In the genomic region with DNA sequence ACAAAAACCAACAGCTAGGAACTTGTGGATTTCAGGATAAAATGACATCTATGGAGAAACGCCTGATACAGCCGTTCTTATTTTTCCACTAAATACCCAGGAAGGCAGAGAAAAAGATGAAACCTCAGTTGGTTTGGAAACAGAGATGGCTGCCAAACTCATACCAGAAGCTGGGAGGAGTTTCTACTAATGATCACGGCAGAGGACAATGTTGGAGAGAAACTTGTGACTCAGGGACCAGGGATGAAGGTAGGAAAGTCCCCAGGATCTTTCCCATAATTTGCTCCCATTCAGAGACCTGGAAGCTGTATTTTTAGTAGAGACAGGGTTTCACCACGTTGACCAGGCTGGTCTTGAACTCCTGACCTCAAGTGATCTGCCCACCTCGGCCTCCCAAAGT, we compare ENCODE assay signal across 19 cellular contexts.
A peak's percentile ranks its signal among the peaks of the same experiment; 100 is the strongest.
DNase-seq lines count a peak whose midpoint lies in the region; ATAC-seq, FAIRE-seq and TF ChIP-seq lines count a peak whose summit lies in the region.
"Had no signal": no experiment of that assay in that cellular context is flagged by ENCODE, and none has a peak within 500 bp of the region (broad histone marks: within the 10 kb centered on the region; RNA-seq: fewer than 3 reads in every experiment).

No MANE protein-coding gene starts in this region.

- intact Hi-C loops in K562 (cut with micrococcal nuclease): no loop called here

- H3K9me3 Mint-ChIP-seq in nephron: peaks cover 4% of the 10 kb centered on the region
- H3K9me3 Mint-ChIP-seq in endothelial cell (ENCODE audit: unreplicated experiment): no peaks in the 10 kb centered on the region

- no peaks in the 10 kb centered on the region for H3K36me3 ChIP-seq in K562 (ENCODE audit: control insufficient read depth, insufficient read depth, low read length)
- no peaks in the 10 kb centered on the region for H3K36me3 ChIP-seq in effector memory CD4-positive, alpha-beta T cell (ENCODE audit: control insufficient read depth, insufficient read depth, low read length)

- H3K79me2 ChIP-seq in K562 (ENCODE audit: control insufficient read depth, insufficient read depth, low read length): no peaks in the 10 kb centered on the region

- no peaks in the 10 kb centered on the region for H3K9me3 ChIP-seq in K562 (replicated peaks; ENCODE audit: control insufficient read depth, insufficient read depth, low read depth, low read length)
- no peaks in the 10 kb centered on the region for H3K9me3 ChIP-seq in effector memory CD4-positive, alpha-beta T cell (ENCODE audit: control insufficient read depth, low read length)

- FAIRE-seq in K562 (lab: Jason Lieb, UNC): no peak
- FAIRE-seq in frontal cortex (lab: Jason Lieb, UNC): no peak
- FAIRE-seq: D721Med had no signal

- no peak for TF ChIP-seq CTCF in K562 (IDR thresholded peaks at IDR 0.05 in 2 of 3, conservative IDR thresholded peaks at IDR 0.05 in 1 of 3; ENCODE audit: insufficient read depth in 2 of 3, low read depth in 1 of 3, low read length in 3 of 3)
- TF ChIP-seq CTCF in nephron (IDR thresholded peaks at IDR 0.05; ENCODE audit: unreplicated experiment in 3 of 3): no peak
- TF ChIP-seq CTCF in endothelial cell (IDR thresholded peaks at IDR 0.05; ENCODE audit: unreplicated experiment): no peak

- POLR2A ChIA-PET in K562 (lab: Yijun Ruan, JAX): no interaction called here

- H3K27me3 Mint-ChIP-seq in nephron (ENCODE audit: low read depth) (peaks cover 4% of the 10 kb centered on the region), endothelial cell (ENCODE audit: unreplicated experiment) (peaks cover 1% of the 10 kb centered on the region)

- CTCF ChIA-PET in K562 (lab: Yijun Ruan, JAX; ENCODE audit: low intra/inter-chr PET ratio): interaction anchor here (0.6 kb wide), 1 partner anchor 245 kb away, joined by 3 read pairs; no protein-coding TSS in a partner anchor

- TF ChIP-seq POLR2A in K562 (conservative IDR thresholded peaks at IDR 0.05): no peak

- H3K4me3 ChIP-seq in K562: no peak overlapping the region
- H3K4me3 ChIP-seq in effector memory CD4-positive, alpha-beta T cell (ENCODE audit: insufficient read depth, low read depth, low read length, poor library complexity, severe bottlenecking): no peak overlapping the region

- peaks cover 0 to 9% of the 10 kb centered on the region in 2 experiments; a peak in 2 of 5 replicates for H3K4me1 ChIP-seq in K562 (replicated peaks in 1 of 2; ENCODE audit: control insufficient read depth in 2 of 2, insufficient read depth in 2 of 2, low read length in 2 of 2)
- H3K4me1 ChIP-seq in effector memory CD4-positive, alpha-beta T cell (ENCODE audit: control insufficient read depth, insufficient read depth, low read length, poor library complexity, severe bottlenecking): no peaks in the 10 kb centered on the region

- 19% methylated on average over 5 of the region's 5 CpGs for WGBS in K562 (ENCODE audit: insufficient coverage, low coverage, missing lambda C conversion rate)

- no peak for ATAC-seq in K562
- no peak for ATAC-seq in GM21360 (IDR thresholded peaks at IDR 0.05; ENCODE audit: unreplicated experiment)
- ATAC-seq: SK-N-SH treated with all-trans-retinoic acid at 6 μM for 48 hours had no signal

- DNase-seq in A172 (ENCODE audit: low spot score): peak; percentile 40
- peak; percentile 40 for DNase-seq in GM04503 (ENCODE audit: low read depth)
- DNase-seq in K562 (ENCODE audit: extremely low read depth in 1 of 4, low spot score in 3 of 4): no peak
- DNase-seq in frontal cortex (ENCODE audit: low spot score in 2 of 2): no peak
- no peak for DNase-seq in effector memory CD4-positive, alpha-beta T cell
- no peak for DNase-seq in endothelial cell (ENCODE audit: low spot score)
- DNase-seq: 8988T, C1 segment of cervical spinal cord, H9, MV-4-11, NCI-H1694 treated with DMSO at 0.1 percent for 48 hours, NCI-H510A treated with DMSO at 0.1 percent for 48 hours, NCI-H774, RPMI8226, SHP77 treated with DMSO at 0.1 percent for 48 hours had no signal

- H3K9ac ChIP-seq in K562 (ENCODE audit: insufficient read depth in 1 of 2, low read depth in 2 of 2, low read length in 2 of 2): no peak overlapping the region

- no TSS peak for BruUV-seq in K562 (replicated peaks; lab: Mats Ljungman, UMichigan)

- H3K27ac Mint-ChIP-seq in nephron: peak overlapping the region; percentile 55 to 88 (median 57)
- no peak overlapping the region for H3K27ac Mint-ChIP-seq in endothelial cell (ENCODE audit: unreplicated experiment)

- peaks cover 0 to 8% of the 10 kb centered on the region in 2 experiments; a peak in 2 of 5 replicates for H3K27me3 ChIP-seq in K562 (ENCODE audit: control insufficient read depth in 2 of 2, insufficient read depth in 2 of 2, low read length in 2 of 2)
- no peaks in the 10 kb centered on the region for H3K27me3 ChIP-seq in effector memory CD4-positive, alpha-beta T cell (replicated peaks; ENCODE audit: control insufficient read depth, insufficient read depth, low read length, poor library complexity, severe bottlenecking)

- H3K9me1 ChIP-seq in K562 (ENCODE audit: control insufficient read depth, insufficient read depth, low read length): no peaks in the 10 kb centered on the region

- H3K36me3 Mint-ChIP-seq in nephron (ENCODE audit: low read depth) (no peaks in the 10 kb centered on the region), endothelial cell (ENCODE audit: low read depth, unreplicated experiment) (no peaks in the 10 kb centered on the region)

- H3K4me2 ChIP-seq in K562 (ENCODE audit: insufficient read depth, low read length): no peak overlapping the region

- H4K20me1 ChIP-seq in K562 (replicated peaks; ENCODE audit: control insufficient read depth, insufficient read depth, low read length): no peaks in the 10 kb centered on the region

- H3K4me3 Mint-ChIP-seq in nephron: peak overlapping the region in 1 of 3 experiments; percentile 54
- no peak overlapping the region for H3K4me3 Mint-ChIP-seq in endothelial cell (ENCODE audit: unreplicated experiment)
- H3K4me3 Mint-ChIP-seq: H9 had no signal

- TF ChIP-seq RAD21 in K562 (CRISPR knock-in tag; conservative IDR thresholded peaks at IDR 0.05 in 1 of 2, IDR thresholded peaks at IDR 0.05 in 1 of 2): no peak

- H3K27ac ChIP-seq in K562 (ENCODE audit: extremely low read depth, low read depth, low read length): no peak overlapping the region
- no peak overlapping the region for H3K27ac ChIP-seq in effector memory CD4-positive, alpha-beta T cell (ENCODE audit: insufficient read depth, low read length, poor library complexity, severe bottlenecking)

- H2AFZ ChIP-seq in K562 (ENCODE audit: low read depth, low read length): 0 out of 2 replicates have a peak overlapping the region, but pooled peaks have one; percentile 55

- in situ Hi-C loops in K562 (cut with MboI): no loop called here

- H3K4me1 Mint-ChIP-seq in nephron (peaks cover 29% of the 10 kb centered on the region), endothelial cell (ENCODE audit: unreplicated experiment) (peaks cover 4% of the 10 kb centered on the region)

- TF ChIP-seq EP300 in K562 (IDR thresholded peaks at IDR 0.05; ENCODE audit: low read length): no peak

TF ChIP-seq in K562, 482 proteins besides CTCF, POLR2A, EP300 and RAD21 (continues in another document):
- TF ChIP-seq, protein P1, sequence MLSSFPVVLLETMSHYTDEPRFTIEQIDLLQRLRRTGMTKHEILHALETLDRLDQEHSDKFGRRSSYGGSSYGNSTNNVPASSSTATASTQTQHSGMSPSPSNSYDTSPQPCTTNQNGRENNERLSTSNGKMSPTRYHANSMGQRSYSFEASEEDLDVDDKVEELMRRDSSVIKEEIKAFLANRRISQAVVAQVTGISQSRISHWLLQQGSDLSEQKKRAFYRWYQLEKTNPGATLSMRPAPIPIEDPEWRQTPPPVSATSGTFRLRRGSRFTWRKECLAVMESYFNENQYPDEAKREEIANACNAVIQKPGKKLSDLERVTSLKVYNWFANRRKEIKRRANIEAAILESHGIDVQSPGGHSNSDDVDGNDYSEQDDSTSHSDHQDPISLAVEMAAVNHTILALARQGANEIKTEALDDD (IDR thresholded peaks at IDR 0.05): no peak
- TF ChIP-seq CBX2 (IDR thresholded peaks at IDR 0.05; ENCODE audit: insufficient read depth, low read length, poor library complexity, severe bottlenecking) (no peak), PHF21A (IDR thresholded peaks at IDR 0.05; ENCODE audit: borderline replicate concordance, low read depth) (no peak), MCM3 (IDR thresholded peaks at IDR 0.05) (no peak), RFX1 (IDR thresholded peaks at IDR 0.05) (no peak), ZNF224 (CRISPR knock-in tag; IDR thresholded peaks at IDR 0.05) (no peak)
- TF ChIP-seq, protein P2, sequence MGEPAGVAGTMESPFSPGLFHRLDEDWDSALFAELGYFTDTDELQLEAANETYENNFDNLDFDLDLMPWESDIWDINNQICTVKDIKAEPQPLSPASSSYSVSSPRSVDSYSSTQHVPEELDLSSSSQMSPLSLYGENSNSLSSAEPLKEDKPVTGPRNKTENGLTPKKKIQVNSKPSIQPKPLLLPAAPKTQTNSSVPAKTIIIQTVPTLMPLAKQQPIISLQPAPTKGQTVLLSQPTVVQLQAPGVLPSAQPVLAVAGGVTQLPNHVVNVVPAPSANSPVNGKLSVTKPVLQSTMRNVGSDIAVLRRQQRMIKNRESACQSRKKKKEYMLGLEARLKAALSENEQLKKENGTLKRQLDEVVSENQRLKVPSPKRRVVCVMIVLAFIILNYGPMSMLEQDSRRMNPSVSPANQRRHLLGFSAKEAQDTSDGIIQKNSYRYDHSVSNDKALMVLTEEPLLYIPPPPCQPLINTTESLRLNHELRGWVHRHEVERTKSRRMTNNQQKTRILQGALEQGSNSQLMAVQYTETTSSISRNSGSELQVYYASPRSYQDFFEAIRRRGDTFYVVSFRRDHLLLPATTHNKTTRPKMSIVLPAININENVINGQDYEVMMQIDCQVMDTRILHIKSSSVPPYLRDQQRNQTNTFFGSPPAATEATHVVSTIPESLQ (CRISPR knock-in tag; IDR thresholded peaks at IDR 0.05): no peak
- TF ChIP-seq, protein P3, sequence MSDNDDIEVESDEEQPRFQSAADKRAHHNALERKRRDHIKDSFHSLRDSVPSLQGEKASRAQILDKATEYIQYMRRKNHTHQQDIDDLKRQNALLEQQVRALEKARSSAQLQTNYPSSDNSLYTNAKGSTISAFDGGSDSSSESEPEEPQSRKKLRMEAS (CRISPR knock-in tag; IDR thresholded peaks at IDR 0.05): no peak

Comparison
In these comparisons a context has a peak if more than half of its experiments do, and no peak if none do; other contexts are left out.
1. DNase-seq: peak in A172 (single experiment) and GM04503 (single experiment); none in K562 (0 of 4), frontal cortex (0 of 2), effector memory CD4-positive, alpha-beta T cell (0 of 3) and endothelial cell (single experiment).